ENCODE assay signal across 1 cellular context in genomic region chr3:8501388-8502131, GRCh38.
TF ChIP-seq lines count a peak whose summit lies in the region.

A gene with protein sequence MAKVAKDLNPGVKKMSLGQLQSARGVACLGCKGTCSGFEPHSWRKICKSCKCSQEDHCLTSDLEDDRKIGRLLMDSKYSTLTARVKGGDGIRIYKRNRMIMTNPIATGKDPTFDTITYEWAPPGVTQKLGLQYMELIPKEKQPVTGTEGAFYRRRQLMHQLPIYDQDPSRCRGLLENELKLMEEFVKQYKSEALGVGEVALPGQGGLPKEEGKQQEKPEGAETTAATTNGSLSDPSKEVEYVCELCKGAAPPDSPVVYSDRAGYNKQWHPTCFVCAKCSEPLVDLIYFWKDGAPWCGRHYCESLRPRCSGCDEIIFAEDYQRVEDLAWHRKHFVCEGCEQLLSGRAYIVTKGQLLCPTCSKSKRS (plus strand): TSS chr3:8501823. CDS start chr3:8501939, 116 bp downstream.

TF ChIP-seq in HepG2, 621 proteins besides CTCF, POLR2A, EP300 and RAD21 (continued from another document and continues in another):
- no peak for TF ChIP-seq NR1H2 (CRISPR knock-in tag; IDR thresholded peaks at IDR 0.05; ENCODE audit: borderline replicate concordance, low read depth)
- TF ChIP-seq ZNF407 (CRISPR knock-in tag; IDR thresholded peaks at IDR 0.05; ENCODE audit: not compliant biosample characterization), result peak; percentile 96
- peak; percentile 97; the same call in 1 of the 2 replicates for TF ChIP-seq ZNF275 (CRISPR knock-in tag; IDR thresholded peaks at IDR 0.05; ENCODE audit: borderline replicate concordance)
- TF ChIP-seq KDM2A (CRISPR knock-in tag; IDR thresholded peaks at IDR 0.05; ENCODE audit: borderline replicate concordance, low read depth), result peak; percentile 82
- peak; percentile 29; the same call in 1 of the 2 replicates for TF ChIP-seq ELF1 (CRISPR knock-in tag; IDR thresholded peaks at IDR 0.05)
- TF ChIP-seq, protein P1, sequence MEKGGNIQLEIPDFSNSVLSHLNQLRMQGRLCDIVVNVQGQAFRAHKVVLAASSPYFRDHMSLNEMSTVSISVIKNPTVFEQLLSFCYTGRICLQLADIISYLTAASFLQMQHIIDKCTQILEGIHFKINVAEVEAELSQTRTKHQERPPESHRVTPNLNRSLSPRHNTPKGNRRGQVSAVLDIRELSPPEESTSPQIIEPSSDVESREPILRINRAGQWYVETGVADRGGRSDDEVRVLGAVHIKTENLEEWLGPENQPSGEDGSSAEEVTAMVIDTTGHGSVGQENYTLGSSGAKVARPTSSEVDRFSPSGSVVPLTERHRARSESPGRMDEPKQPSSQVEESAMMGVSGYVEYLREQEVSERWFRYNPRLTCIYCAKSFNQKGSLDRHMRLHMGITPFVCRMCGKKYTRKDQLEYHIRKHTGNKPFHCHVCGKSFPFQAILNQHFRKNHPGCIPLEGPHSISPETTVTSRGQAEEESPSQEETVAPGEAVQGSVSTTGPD (CRISPR knock-in tag; IDR thresholded peaks at IDR 0.05), result peak; percentile 77
- no peak for TF ChIP-seq ZNF282 (IDR thresholded peaks at IDR 0.05; ENCODE audit: partially characterized antibody)
- TF ChIP-seq ZNF737 (CRISPR knock-in tag; IDR thresholded peaks at IDR 0.05; ENCODE audit: borderline replicate concordance), result no peak
- TF ChIP-seq, protein P2, sequence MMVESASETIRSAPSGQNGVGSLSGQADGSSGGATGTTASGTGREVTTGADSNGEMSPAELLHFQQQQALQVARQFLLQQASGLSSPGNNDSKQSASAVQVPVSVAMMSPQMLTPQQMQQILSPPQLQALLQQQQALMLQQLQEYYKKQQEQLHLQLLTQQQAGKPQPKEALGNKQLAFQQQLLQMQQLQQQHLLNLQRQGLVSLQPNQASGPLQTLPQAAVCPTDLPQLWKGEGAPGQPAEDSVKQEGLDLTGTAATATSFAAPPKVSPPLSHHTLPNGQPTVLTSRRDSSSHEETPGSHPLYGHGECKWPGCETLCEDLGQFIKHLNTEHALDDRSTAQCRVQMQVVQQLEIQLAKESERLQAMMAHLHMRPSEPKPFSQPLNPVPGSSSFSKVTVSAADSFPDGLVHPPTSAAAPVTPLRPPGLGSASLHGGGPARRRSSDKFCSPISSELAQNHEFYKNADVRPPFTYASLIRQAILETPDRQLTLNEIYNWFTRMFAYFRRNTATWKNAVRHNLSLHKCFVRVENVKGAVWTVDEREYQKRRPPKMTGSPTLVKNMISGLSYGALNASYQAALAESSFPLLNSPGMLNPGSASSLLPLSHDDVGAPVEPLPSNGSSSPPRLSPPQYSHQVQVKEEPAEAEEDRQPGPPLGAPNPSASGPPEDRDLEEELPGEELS (CRISPR knock-in tag; IDR thresholded peaks at IDR 0.05), result peak; percentile 71
- TF ChIP-seq ZNF530 (CRISPR knock-in tag; IDR thresholded peaks at IDR 0.05; ENCODE audit: low read depth), result no peak
- TF ChIP-seq, protein P3, sequence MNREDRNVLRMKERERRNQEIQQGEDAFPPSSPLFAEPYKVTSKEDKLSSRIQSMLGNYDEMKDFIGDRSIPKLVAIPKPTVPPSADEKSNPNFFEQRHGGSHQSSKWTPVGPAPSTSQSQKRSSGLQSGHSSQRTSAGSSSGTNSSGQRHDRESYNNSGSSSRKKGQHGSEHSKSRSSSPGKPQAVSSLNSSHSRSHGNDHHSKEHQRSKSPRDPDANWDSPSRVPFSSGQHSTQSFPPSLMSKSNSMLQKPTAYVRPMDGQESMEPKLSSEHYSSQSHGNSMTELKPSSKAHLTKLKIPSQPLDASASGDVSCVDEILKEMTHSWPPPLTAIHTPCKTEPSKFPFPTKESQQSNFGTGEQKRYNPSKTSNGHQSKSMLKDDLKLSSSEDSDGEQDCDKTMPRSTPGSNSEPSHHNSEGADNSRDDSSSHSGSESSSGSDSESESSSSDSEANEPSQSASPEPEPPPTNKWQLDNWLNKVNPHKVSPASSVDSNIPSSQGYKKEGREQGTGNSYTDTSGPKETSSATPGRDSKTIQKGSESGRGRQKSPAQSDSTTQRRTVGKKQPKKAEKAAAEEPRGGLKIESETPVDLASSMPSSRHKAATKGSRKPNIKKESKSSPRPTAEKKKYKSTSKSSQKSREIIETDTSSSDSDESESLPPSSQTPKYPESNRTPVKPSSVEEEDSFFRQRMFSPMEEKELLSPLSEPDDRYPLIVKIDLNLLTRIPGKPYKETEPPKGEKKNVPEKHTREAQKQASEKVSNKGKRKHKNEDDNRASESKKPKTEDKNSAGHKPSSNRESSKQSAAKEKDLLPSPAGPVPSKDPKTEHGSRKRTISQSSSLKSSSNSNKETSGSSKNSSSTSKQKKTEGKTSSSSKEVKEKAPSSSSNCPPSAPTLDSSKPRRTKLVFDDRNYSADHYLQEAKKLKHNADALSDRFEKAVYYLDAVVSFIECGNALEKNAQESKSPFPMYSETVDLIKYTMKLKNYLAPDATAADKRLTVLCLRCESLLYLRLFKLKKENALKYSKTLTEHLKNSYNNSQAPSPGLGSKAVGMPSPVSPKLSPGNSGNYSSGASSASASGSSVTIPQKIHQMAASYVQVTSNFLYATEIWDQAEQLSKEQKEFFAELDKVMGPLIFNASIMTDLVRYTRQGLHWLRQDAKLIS (CRISPR knock-in tag; IDR thresholded peaks at IDR 0.05), result no peak
- 0 out of 2 replicates have a peak, but pooled peaks have one; percentile 34 for TF ChIP-seq KLF13 (CRISPR knock-in tag; IDR thresholded peaks at IDR 0.05)
- peak; percentile 87; the same call in 1 of the 2 replicates for TF ChIP-seq ZNF256 (CRISPR knock-in tag; conservative IDR thresholded peaks at IDR 0.05)
- peak; percentile 28; the same call in 1 of the 2 replicates for TF ChIP-seq ZNF646 (CRISPR knock-in tag; IDR thresholded peaks at IDR 0.05)
- no peak for TF ChIP-seq SIN3A (IDR thresholded peaks at IDR 0.05; ENCODE audit: borderline replicate concordance, low read depth, low read length)
- TF ChIP-seq ARNT (IDR thresholded peaks at IDR 0.05), result no peak
- 0 out of 2 replicates have a peak, but pooled peaks have one; percentile 19 for TF ChIP-seq ETV5 (CRISPR knock-in tag; IDR thresholded peaks at IDR 0.05; ENCODE audit: borderline replicate concordance)
- TF ChIP-seq, protein P4, sequence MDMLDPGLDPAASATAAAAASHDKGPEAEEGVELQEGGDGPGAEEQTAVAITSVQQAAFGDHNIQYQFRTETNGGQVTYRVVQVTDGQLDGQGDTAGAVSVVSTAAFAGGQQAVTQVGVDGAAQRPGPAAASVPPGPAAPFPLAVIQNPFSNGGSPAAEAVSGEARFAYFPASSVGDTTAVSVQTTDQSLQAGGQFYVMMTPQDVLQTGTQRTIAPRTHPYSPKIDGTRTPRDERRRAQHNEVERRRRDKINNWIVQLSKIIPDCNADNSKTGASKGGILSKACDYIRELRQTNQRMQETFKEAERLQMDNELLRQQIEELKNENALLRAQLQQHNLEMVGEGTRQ (IDR thresholded peaks at IDR 0.05; ENCODE audit: low read depth, low read length), result no peak
- TF ChIP-seq, protein P4 (CRISPR knock-in tag; IDR thresholded peaks at IDR 0.05; ENCODE audit: borderline replicate concordance), result peak; percentile 55; the same call in 1 of the 2 replicates
